Comparison of ENCODE assay signal across 1 cellular context in the genomic region with DNA sequence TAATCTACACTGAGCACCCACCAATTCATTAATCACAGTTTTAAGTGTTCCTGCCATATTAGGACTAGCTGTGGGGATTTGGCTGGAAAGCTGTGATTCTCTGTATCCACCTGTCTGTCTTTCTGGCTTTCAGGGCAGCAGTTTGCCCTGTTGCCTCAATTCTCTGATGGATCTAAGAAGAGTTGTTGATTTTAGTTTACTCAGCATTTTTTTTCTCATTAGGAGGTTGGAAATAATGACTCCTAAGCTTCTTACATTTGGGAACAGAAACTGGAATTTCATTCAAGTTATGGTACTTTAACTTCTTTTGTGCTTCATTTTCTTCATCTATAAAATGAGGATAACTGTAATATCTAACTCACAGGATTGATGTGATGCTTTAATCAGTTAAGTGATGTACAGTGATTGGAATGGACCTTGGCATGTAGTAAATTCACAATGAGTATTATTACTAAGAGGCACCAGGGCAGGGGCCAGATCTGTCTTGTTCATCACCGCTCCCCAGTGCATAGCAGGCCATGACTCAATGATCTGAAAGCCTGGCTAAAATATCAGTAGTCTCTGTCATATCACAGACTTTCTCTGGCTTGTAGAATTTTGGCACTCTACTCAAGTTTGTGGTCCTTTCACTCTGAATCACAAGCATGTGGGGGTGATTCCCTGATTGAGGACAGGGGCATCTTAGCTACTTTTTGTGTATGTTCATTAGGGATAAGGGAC.
TF ChIP-seq lines count a peak whose summit lies in the region.

No MANE protein-coding gene starts in this region.

TF ChIP-seq in GM23338, 12 proteins besides CTCF, POLR2A, EP300 and RAD21 (continued from another document):
- TF ChIP-seq, protein P1, sequence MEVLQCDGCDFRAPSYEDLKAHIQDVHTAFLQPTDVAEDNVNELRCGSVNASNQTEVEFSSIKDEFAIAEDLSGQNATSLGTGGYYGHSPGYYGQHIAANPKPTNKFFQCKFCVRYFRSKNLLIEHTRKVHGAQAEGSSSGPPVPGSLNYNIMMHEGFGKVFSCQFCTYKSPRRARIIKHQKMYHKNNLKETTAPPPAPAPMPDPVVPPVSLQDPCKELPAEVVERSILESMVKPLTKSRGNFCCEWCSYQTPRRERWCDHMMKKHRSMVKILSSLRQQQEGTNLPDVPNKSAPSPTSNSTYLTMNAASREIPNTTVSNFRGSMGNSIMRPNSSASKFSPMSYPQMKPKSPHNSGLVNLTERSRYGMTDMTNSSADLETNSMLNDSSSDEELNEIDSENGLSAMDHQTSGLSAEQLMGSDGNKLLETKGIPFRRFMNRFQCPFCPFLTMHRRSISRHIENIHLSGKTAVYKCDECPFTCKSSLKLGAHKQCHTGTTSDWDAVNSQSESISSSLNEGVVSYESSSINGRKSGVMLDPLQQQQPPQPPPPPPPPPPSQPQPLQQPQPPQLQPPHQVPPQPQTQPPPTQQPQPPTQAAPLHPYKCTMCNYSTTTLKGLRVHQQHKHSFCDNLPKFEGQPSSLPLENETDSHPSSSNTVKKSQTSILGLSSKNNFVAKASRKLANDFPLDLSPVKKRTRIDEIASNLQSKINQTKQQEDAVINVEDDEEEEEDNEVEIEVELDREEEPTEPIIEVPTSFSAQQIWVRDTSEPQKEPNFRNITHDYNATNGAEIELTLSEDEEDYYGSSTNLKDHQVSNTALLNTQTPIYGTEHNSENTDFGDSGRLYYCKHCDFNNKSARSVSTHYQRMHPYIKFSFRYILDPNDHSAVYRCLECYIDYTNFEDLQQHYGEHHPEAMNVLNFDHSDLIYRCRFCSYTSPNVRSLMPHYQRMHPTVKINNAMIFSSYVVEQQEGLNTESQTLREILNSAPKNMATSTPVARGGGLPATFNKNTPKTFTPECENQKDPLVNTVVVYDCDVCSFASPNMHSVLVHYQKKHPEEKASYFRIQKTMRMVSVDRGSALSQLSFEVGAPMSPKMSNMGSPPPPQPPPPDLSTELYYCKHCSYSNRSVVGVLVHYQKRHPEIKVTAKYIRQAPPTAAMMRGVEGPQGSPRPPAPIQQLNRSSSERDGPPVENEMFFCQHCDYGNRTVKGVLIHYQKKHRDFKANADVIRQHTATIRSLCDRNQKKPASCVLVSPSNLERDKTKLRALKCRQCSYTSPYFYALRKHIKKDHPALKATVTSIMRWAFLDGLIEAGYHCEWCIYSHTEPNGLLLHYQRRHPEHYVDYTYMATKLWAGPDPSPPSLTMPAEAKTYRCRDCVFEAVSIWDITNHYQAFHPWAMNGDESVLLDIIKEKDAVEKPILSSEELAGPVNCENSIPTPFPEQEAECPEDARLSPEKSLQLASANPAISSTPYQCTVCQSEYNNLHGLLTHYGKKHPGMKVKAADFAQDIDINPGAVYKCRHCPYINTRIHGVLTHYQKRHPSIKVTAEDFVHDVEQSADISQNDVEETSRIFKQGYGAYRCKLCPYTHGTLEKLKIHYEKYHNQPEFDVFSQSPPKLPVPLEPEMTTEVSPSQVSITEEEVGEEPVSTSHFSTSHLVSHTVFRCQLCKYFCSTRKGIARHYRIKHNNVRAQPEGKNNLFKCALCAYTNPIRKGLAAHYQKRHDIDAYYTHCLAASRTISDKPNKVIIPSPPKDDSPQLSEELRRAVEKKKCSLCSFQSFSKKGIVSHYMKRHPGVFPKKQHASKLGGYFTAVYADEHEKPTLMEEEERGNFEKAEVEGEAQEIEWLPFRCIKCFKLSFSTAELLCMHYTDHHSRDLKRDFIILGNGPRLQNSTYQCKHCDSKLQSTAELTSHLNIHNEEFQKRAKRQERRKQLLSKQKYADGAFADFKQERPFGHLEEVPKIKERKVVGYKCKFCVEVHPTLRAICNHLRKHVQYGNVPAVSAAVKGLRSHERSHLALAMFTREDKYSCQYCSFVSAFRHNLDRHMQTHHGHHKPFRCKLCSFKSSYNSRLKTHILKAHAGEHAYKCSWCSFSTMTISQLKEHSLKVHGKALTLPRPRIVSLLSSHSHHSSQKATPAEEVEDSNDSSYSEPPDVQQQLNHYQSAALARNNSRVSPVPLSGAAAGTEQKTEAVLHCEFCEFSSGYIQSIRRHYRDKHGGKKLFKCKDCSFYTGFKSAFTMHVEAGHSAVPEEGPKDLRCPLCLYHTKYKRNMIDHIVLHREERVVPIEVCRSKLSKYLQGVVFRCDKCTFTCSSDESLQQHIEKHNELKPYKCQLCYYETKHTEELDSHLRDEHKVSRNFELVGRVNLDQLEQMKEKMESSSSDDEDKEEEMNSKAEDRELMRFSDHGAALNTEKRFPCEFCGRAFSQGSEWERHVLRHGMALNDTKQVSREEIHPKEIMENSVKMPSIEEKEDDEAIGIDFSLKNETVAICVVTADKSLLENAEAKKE (CRISPR knock-in tag; IDR thresholded peaks at IDR 0.05), result no peak
- TF ChIP-seq CREB1 (CRISPR knock-in tag; IDR thresholded peaks at IDR 0.05; ENCODE audit: low read depth) (no peak), ZNF331 (CRISPR knock-in tag; IDR thresholded peaks at IDR 0.05; ENCODE audit: low read depth) (no peak), EZH2phosphoT487 (IDR thresholded peaks at IDR 0.05; ENCODE audit: unreplicated experiment) (no peak), JUNB (IDR thresholded peaks at IDR 0.05; ENCODE audit: unreplicated experiment) (no peak), NANOG (IDR thresholded peaks at IDR 0.05; ENCODE audit: borderline replicate concordance) (no peak), POLR2AphosphoS5 (IDR thresholded peaks at IDR 0.05; ENCODE audit: low read depth) (no peak), EZH2 (IDR thresholded peaks at IDR 0.05; ENCODE audit: low read depth, unreplicated experiment) (no peak)
TF ChIP-seq in GM23338: peak in this region for 0.
